ENCODE assay signal across 8 cellular contexts in genomic region chr1:204084247-204084772, GRCh38. TPM values are rescaled to one million over a fixed set of nuclear protein-coding genes. Genes with fewer than 3 reads are reported as not detected.
DNase-seq lines count a peak whose midpoint lies in the region; ATAC-seq, FAIRE-seq and TF ChIP-seq lines count a peak whose summit lies in the region.

No MANE protein-coding gene starts in this region.

- H3K27ac ChIP-seq in Peyer's patch: peak overlapping the region in 3 of 4 donors; percentile 2 to 83 (median 80)
- no peak overlapping the region for H3K27ac ChIP-seq in iPS-18a (ENCODE audit: low read length)
- H3K27ac ChIP-seq in skin epidermis: peak overlapping the region in 11 of 21 experiments; percentile 19 to 82 (median 60)

- no peak overlapping the region for H3K4me3 Mint-ChIP-seq in T-cell

- no peak for ATAC-seq in T-cell (replicated peaks in 1 of 4)

- H3K4me1 Mint-ChIP-seq in T-cell: peaks cover 0 to 22% (median 6%) of the 10 kb centered on the region in 3 donors

- H3K9ac ChIP-seq in iPS-18a (ENCODE audit: low read length): peak overlapping the region; percentile 0

- H3K9me3 ChIP-seq in Peyer's patch (no peaks in the 10 kb centered on the region), iPS-18a (ENCODE audit: control insufficient read depth, low read depth, low read length) (no peaks in the 10 kb centered on the region)

- H3K27me3 ChIP-seq in Peyer's patch (no peaks in the 10 kb centered on the region), iPS-18a (ENCODE audit: control insufficient read depth, insufficient read depth, low read length) (no peaks in the 10 kb centered on the region)

- no peak for TF ChIP-seq POLR2A in Peyer's patch (IDR thresholded peaks at IDR 0.05)

- peaks cover 0 to 82% (median 2%) of the 10 kb centered on the region in 4 donors for H3K4me1 ChIP-seq in Peyer's patch
- H3K4me1 ChIP-seq in iPS-18a (ENCODE audit: control insufficient read depth, low read depth, low read length): peaks cover 74% of the 10 kb centered on the region

- peaks cover 0 to 10% of the 10 kb centered on the region in 2 donors for H3K27me3 Mint-ChIP-seq in T-cell

- CTCF ChIA-PET in T-cell (lab: Charles Lee): no interaction called here

- no peak overlapping the region for H3K27ac Mint-ChIP-seq in T-cell

- DNase-seq in LHCN-M2 (ENCODE audit: low read depth): peak; percentile 85
- DNase-seq in Peyer's patch: peak in 2 of 3 donors; percentile 51 to 69
- DNase-seq in occipital lobe (lab: John Stamatoyannopoulos, UW): no peak
- no peak for DNase-seq in T-cell
- no peak for DNase-seq in urothelium cell line (ENCODE audit: low spot score)
- no peak for DNase-seq in foreskin melanocyte

- H3K36me3 ChIP-seq in Peyer's patch: no peaks in the 10 kb centered on the region
- H3K36me3 ChIP-seq in iPS-18a (ENCODE audit: control insufficient read depth, low read depth, low read length): no peaks in the 10 kb centered on the region

- POLR2A ChIA-PET in T-cell (lab: Charles Lee): no interaction called here

- no peak for FAIRE-seq in urothelium cell line (lab: Jason Lieb, UNC)

- no peak for TF ChIP-seq CTCF in Peyer's patch (IDR thresholded peaks at IDR 0.05)

- H3K9me3 Mint-ChIP-seq in T-cell: no peaks in the 10 kb centered on the region

- no peaks in the 10 kb centered on the region for H3K36me3 Mint-ChIP-seq in T-cell

- H3K4me3 ChIP-seq in Peyer's patch (no peak overlapping the region), iPS-18a (ENCODE audit: low read length) (no peak overlapping the region), skin epidermis (no peak overlapping the region)

RNA-seq across cellular contexts. Expression of gene SOX13, which starts 11.4 kb away (rescaled TPM):
- total RNA-seq in LHCN-M2 (2014; rRNA removed): 2.2 and 3.6 TPM in 2 replicates
- 2.4 TPM for polyA plus RNA-seq in LHCN-M2 (2012)
- 10 to 100 TPM; 42.1 to 80.3 (median 59.0) TPM for total RNA-seq in Peyer's patch
- total RNA-seq in occipital lobe: 0.78 TPM
- 1 to 10 TPM; 3.2 to 9.4 (median 5.2) TPM for total RNA-seq in T-cell

Comparison
In these comparisons a context has a peak if more than half of its experiments do, and no peak if none do; other contexts are left out.
1. DNase-seq: peak in LHCN-M2 (single experiment) and Peyer's patch (2 of 3); none in occipital lobe (single experiment), T-cell (0 of 34), urothelium cell line (single experiment) and foreskin melanocyte (single experiment).